1 cellular context compared by ENCODE assay signal in the genomic region with DNA sequence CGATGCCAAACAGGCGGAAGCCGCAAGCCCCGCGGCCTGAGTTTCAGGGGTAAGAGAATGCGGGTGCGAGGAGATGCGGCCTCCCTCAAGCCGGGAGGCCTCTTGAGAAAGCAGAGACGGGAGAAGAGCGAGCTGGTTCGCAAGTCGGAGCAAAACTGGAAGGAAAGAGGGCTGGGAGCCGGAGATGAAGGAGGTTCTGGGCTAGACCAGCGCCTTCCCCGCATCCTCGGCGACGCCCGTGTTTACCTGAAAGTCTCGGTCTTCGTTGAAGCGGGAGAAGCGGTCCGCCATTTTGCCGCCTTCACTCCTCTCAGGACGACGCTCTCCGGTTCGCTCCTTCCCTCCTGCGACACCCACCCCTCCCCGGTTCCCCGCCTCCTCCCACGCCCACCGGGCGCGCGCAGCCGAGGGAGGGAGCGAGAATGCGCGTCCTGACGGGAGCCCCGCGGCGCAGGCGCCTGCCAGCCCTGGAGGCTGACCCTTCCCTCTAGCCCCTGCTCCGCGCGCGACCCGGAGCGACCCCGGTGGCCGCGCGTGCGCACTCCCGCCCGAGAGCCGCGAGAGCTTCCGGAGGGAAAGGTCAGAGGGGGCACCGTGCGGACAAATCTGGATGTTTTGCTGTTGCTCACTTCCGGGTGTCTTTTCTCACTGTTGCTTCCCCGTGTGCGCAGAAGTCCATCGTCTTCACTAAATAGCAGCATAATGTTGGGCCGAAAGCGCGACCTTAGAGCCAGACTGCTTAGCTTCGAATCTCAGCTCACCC.
TF ChIP-seq lines count a peak whose summit lies in the region.

Gene GPATCH8, minus strand, starts transcription at position 327 of the 763 bp plus-strand sequence. Its CDS starts 36 bp downstream, at position 291.

TF ChIP-seq in HepG2, 621 proteins besides CTCF, POLR2A, EP300 and RAD21 (continued from another document and continues in another):
- TF ChIP-seq ZNF710 (CRISPR knock-in tag; IDR thresholded peaks at IDR 0.05; ENCODE audit: borderline replicate concordance), result 0 out of 2 replicates have a peak, but pooled peaks have one; percentile 65
- peak; percentile 47 for TF ChIP-seq CREB1 (IDR thresholded peaks at IDR 0.05)
- TF ChIP-seq CREB1 (CRISPR knock-in tag; IDR thresholded peaks at IDR 0.05), result peak; percentile 23; the same call in 1 of the 2 replicates
- TF ChIP-seq ZNF407 (CRISPR knock-in tag; IDR thresholded peaks at IDR 0.05; ENCODE audit: not compliant biosample characterization), result peak; percentile 96
- peak; percentile 91; the same call in 1 of the 2 replicates for TF ChIP-seq ZNF839 (CRISPR knock-in tag; IDR thresholded peaks at IDR 0.05; ENCODE audit: borderline replicate concordance)
- TF ChIP-seq, protein P1, sequence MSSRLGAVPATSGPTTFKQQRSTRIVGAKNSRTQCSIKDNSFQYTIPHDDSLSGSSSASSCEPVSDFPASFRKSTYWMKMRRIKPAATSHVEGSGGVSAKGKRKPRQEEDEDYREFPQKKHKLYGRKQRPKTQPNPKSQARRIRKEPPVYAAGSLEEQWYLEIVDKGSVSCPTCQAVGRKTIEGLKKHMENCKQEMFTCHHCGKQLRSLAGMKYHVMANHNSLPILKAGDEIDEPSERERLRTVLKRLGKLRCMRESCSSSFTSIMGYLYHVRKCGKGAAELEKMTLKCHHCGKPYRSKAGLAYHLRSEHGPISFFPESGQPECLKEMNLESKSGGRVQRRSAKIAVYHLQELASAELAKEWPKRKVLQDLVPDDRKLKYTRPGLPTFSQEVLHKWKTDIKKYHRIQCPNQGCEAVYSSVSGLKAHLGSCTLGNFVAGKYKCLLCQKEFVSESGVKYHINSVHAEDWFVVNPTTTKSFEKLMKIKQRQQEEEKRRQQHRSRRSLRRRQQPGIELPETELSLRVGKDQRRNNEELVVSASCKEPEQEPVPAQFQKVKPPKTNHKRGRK (CRISPR knock-in tag; IDR thresholded peaks at IDR 0.05), result no peak
- 0 out of 2 replicates have a peak, but pooled peaks have one; percentile 58 for TF ChIP-seq KDM6A (CRISPR knock-in tag; IDR thresholded peaks at IDR 0.05; ENCODE audit: low read depth)
- no peak for TF ChIP-seq TCF7L2 (IDR thresholded peaks at IDR 0.05; ENCODE audit: low read depth, low read length)
- no peak for TF ChIP-seq PLRG1 (conservative IDR thresholded peaks at IDR 0.05)
- TF ChIP-seq MLX (CRISPR knock-in tag; IDR thresholded peaks at IDR 0.05), result no peak
- TF ChIP-seq AFF4 (CRISPR knock-in tag; IDR thresholded peaks at IDR 0.05), result peak; percentile 53; the same call in 1 of the 2 replicates
- TF ChIP-seq ZFP41 (CRISPR knock-in tag; IDR thresholded peaks at IDR 0.05; ENCODE audit: borderline replicate concordance), result peak; percentile 83; the same call in 1 of the 2 replicates
- TF ChIP-seq YEATS2 (CRISPR knock-in tag; IDR thresholded peaks at IDR 0.05; ENCODE audit: borderline replicate concordance), result peak; percentile 93
- no peak for TF ChIP-seq ZNF567 (CRISPR knock-in tag; IDR thresholded peaks at IDR 0.05; ENCODE audit: borderline replicate concordance)
- TF ChIP-seq, protein P2, sequence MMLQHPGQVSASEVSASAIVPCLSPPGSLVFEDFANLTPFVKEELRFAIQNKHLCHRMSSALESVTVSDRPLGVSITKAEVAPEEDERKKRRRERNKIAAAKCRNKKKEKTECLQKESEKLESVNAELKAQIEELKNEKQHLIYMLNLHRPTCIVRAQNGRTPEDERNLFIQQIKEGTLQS (CRISPR knock-in tag; IDR thresholded peaks at IDR 0.05), result peak; percentile 47; the same call in 1 of the 2 replicates
- 0 out of 4 replicates have a peak, but pooled peaks of 1 of the 2 experiments have one; percentile 6 for TF ChIP-seq REST (IDR thresholded peaks at IDR 0.05; ENCODE audit: borderline replicate concordance in 1 of 2, low read depth in 1 of 2, low read length in 2 of 2)
- peak; percentile 4 for TF ChIP-seq SRSF1 (optimal IDR thresholded peaks at IDR 0.05; ENCODE audit: low read depth, low read length)
- TF ChIP-seq SOX13 (IDR thresholded peaks at IDR 0.05), result no peak
- no peak; a peak in 2 of 4 replicates for TF ChIP-seq SOX13 (CRISPR knock-in tag; conservative IDR thresholded peaks at IDR 0.05 in 1 of 2, IDR thresholded peaks at IDR 0.05 in 1 of 2)
- 0 out of 2 replicates have a peak, but pooled peaks have one; percentile 71 for TF ChIP-seq RCOR2 (CRISPR knock-in tag; IDR thresholded peaks at IDR 0.05)
- peak; percentile 72; the same call in 1 of the 2 replicates for TF ChIP-seq BCL3 (CRISPR knock-in tag; IDR thresholded peaks at IDR 0.05)
- TF ChIP-seq TAF15 (IDR thresholded peaks at IDR 0.05; ENCODE audit: low read depth, low read length, poor library complexity, severe bottlenecking), result no peak
- TF ChIP-seq ZFX (CRISPR knock-in tag; IDR thresholded peaks at IDR 0.05; ENCODE audit: low read depth), result peak; percentile 95
- peak; percentile 9; the same call in 1 of the 2 replicates for TF ChIP-seq ZNF10 (CRISPR knock-in tag; IDR thresholded peaks at IDR 0.05; ENCODE audit: borderline replicate concordance, low read depth)
- TF ChIP-seq MAFK (conservative IDR thresholded peaks at IDR 0.05 in 1 of 2, IDR thresholded peaks at IDR 0.05 in 1 of 2; ENCODE audit: low read length in 2 of 2), result no peak
- 0 out of 2 replicates have a peak, but pooled peaks have one; percentile 34 for TF ChIP-seq ZNF792 (CRISPR knock-in tag; IDR thresholded peaks at IDR 0.05)
- peak; percentile 51; the same call in 1 of the 2 replicates for TF ChIP-seq HNF4A (CRISPR knock-in tag; IDR thresholded peaks at IDR 0.05)
